ENCODE assay signal across 19 cellular contexts in the genomic region with DNA sequence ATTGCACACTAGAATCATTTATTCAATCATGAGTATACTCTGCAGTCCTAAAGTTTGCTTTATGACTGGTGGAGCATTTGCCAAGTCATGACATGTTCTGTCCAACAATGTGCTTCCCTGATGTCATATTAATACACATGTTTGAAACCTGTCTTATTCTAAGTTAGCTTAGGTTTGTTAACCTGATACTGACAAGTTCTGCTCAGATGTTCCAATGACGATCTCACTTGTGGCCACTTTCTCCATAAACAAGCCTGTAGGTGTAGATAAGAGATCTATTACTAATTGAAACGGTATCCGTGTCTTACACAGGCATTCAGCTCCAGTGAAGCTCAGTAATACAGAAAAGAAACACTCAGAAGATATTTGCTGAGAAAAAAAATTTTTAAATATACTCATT.
DNase-seq lines count a peak whose midpoint lies in the region; ATAC-seq and TF ChIP-seq lines count a peak whose summit lies in the region.
"Had no signal": no experiment of that assay in that cellular context is flagged by ENCODE, and none has a peak within 500 bp of the region (broad histone marks: within the 10 kb centered on the region; RNA-seq: fewer than 3 reads in every experiment).

No MANE protein-coding gene starts in this region.

- TF ChIP-seq CTCF in choroid plexus epithelial cell (conservative IDR thresholded peaks at IDR 0.05; ENCODE audit: low read depth, low read length): no peak

- DNase-seq in NCI-H69 (lab: John Stamatoyannopoulos, UW) (peak; percentile 26), choroid plexus epithelial cell (ENCODE audit: low read depth) (peak; percentile 39), kidney glomerular epithelial cell (lab: John Stamatoyannopoulos, UW) (peak; percentile 14), NOMO-1 treated with dmso at 0.1 percent for 144 hours (lab: John Stamatoyannopoulos, UW; ENCODE audit: unreplicated experiment) (no peak), DMS53 (lab: John Stamatoyannopoulos, UW) (no peak)
- no peak for DNase-seq in activated naive CD4-positive, alpha-beta T cell treated with anti-CD3 and anti-CD28 coated beads, Interleukin-2, amount 50 U/mL, for 72 hours (ENCODE audit: low spot score in 2 of 2)
- DNase-seq: AML-193, DMS79, H7, Kasumi-1, NCI-H1105 treated with DMSO at 0.1 percent for 48 hours, NCI-H1694 treated with DMSO at 0.1 percent for 48 hours, NCI-H2107, NCI-H524, PC-3, RPMI8226, SJCRH30 had no signal

- ATAC-seq in GM21723 (IDR thresholded peaks at IDR 0.05; ENCODE audit: unreplicated experiment): no peak
- ATAC-seq in activated naive CD4-positive, alpha-beta T cell treated with anti-CD3 and anti-CD28 coated beads, Interleukin-2, amount 50 U/mL, for 72 hours: no peak
- ATAC-seq: PC-3 had no signal

- H3K4me3 ChIP-seq in choroid plexus epithelial cell (ENCODE audit: low read depth, low read length): no peak overlapping the region
- H3K4me3 ChIP-seq: SJCRH30 had no signal

- no peak overlapping the region for H3K27ac Mint-ChIP-seq in activated naive CD4-positive, alpha-beta T cell treated with anti-CD3 and anti-CD28 coated beads, Interleukin-2, amount 50 U/mL, for 72 hours
- H3K27ac Mint-ChIP-seq: IgD-negative memory B cell had no signal

- no peaks in the 10 kb centered on the region for H3K36me3 Mint-ChIP-seq in activated naive CD4-positive, alpha-beta T cell treated with anti-CD3 and anti-CD28 coated beads, Interleukin-2, amount 50 U/mL, for 72 hours

- H3K9me3 Mint-ChIP-seq in activated naive CD4-positive, alpha-beta T cell treated with anti-CD3 and anti-CD28 coated beads, Interleukin-2, amount 50 U/mL, for 72 hours: peaks cover under 1 to 3% of the 10 kb centered on the region in 2 donors

Comparison
In these comparisons a context has a peak if more than half of its experiments do, and no peak if none do; other contexts are left out.
1. DNase-seq: peak in NCI-H69 (single experiment), choroid plexus epithelial cell (single experiment) and kidney glomerular epithelial cell (single experiment); none in NOMO-1 treated with dmso at 0.1 percent for 144 hours (single experiment), activated naive CD4-positive, alpha-beta T cell treated with anti-CD3 and anti-CD28 coated beads, Interleukin-2, amount 50 U/mL, for 72 hours (0 of 2) and DMS53 (single experiment).